Comparison of ENCODE assay signal across 8 cellular contexts in the genomic region with DNA sequence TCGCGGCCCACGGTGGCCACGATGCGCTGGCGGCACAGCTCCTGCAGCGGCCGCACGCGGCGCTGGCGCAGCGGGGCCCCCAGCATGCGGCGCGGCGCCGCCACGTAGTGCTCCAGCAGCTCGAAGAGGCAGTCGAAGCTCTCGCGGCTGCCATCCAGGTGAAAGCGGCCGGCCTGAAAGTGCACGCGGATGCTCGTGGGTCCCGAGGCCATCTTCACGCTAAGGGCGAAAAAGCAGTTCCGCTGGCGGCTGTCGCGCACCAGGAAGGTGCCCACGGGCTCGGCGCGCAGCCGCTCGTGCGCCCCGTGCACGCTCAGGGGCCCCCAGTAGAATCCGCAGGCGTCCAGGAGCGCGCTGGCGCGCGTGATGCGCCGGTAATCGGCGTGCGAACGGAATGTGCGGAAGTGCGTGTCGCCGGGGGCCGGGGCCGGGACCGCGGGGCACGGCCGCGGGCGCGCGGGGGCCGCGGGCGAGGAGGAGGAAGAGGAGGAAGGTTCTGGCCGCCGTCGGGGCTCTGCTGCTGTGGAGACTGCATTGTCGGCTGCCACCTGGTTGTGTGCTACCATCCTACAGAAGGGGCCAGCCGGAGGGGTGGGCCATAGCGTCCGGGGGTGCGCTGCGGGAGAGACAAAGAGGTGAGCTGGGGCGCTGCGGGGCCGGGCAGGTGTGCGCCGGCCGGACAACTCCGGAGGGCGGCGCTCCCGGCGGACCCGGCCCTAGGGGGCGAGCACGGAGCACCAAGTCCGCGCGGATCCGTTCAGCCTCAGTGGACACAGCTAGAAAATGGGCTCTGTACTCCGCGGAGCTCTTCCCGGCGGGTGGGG. TPM values are rescaled to one million over a fixed set of nuclear protein-coding genes. Genes with fewer than 3 reads are reported as not detected.
DNase-seq lines count a peak whose midpoint lies in the region; ATAC-seq and TF ChIP-seq lines count a peak whose summit lies in the region.

No MANE protein-coding gene starts in this region.

- H3K27me3 ChIP-seq in breast epithelium = no peaks in the 10 kb centered on the region
- H3K27me3 ChIP-seq in layer of hippocampus (ENCODE audit: control insufficient read depth, insufficient read depth, low read length) = no peaks in the 10 kb centered on the region

- no peaks in the 10 kb centered on the region for H3K9me3 ChIP-seq in breast epithelium

- DNase-seq in NOMO-1 (lab: John Stamatoyannopoulos, UW; ENCODE audit: unreplicated experiment in 2 of 2) (peak; percentile 27 to 50), NOMO-1 treated with DMSO at 0.1 percent for 48 hours (lab: John Stamatoyannopoulos, UW; ENCODE audit: unreplicated experiment) (no peak), T-helper 22 cell (ENCODE audit: low read depth) (peak; percentile 43), breast epithelium (ENCODE audit: low spot score in 2 of 2) (peak; percentile 28 to 63), NCI-H446 (lab: John Stamatoyannopoulos, UW) (no peak)
- peak; percentile 41 for DNase-seq in stimulated activated CD8-positive, alpha-beta memory T cell treated with anti-CD3 and anti-CD28 coated beads, Interleukin-12 subunit alpha, Interleukin-12 subunit beta, amount 100 ng/mL, for 4 hours (ENCODE audit: low read depth)

- peaks cover 2 to 8% of the 10 kb centered on the region in 2 donors for H3K4me1 ChIP-seq in breast epithelium

- intact Hi-C loops in breast epithelium (cut with DNase I; ENCODE audit: low total_unique reads) = loop anchor here (5.0 kb wide), 1 partner anchor 283 kb away; no protein-coding TSS in a partner anchor

- peak; percentile 9 for ATAC-seq in HG03432 (IDR thresholded peaks at IDR 0.05; ENCODE audit: unreplicated experiment)

- H3K27ac ChIP-seq in breast epithelium = peak overlapping the region; percentile 98 to 99
- peak overlapping the region; percentile 71 for H3K27ac ChIP-seq in layer of hippocampus (ENCODE audit: low read depth, low read length)

- no peaks in the 10 kb centered on the region for H3K36me3 ChIP-seq in breast epithelium

- TF ChIP-seq CTCF in breast epithelium (IDR thresholded peaks at IDR 0.05) = no peak

- TF ChIP-seq POLR2A in breast epithelium (IDR thresholded peaks at IDR 0.05) = no peak

- peak overlapping the region; percentile 68 to 94 (median 84) for H3K4me3 ChIP-seq in breast epithelium

RNA-seq across cellular contexts. Expression of a gene that starts 0.9 kb away (rescaled TPM):
- total RNA-seq in breast epithelium = 1 to 10 TPM; 4.1 to 9.0 (median 5.6) TPM

RNA-seq across cellular contexts. Expression of a gene that starts 14.0 kb away (rescaled TPM):
- not detected for total RNA-seq in breast epithelium

RNA-seq across cellular contexts. Expression of a gene that starts 18.3 kb away (rescaled TPM):
- total RNA-seq in breast epithelium = not detected

RNA-seq across cellular contexts. Expression of a gene that starts 21.2 kb away (rescaled TPM):
- not detected for total RNA-seq in breast epithelium

RNA-seq across cellular contexts. Expression of a gene that starts 26.0 kb away (rescaled TPM):
- not detected for total RNA-seq in breast epithelium

Comparison
In these comparisons a context has a peak if more than half of its experiments do, and no peak if none do; other contexts are left out.
1. DNase-seq: peak in NOMO-1 (2 of 2), T-helper 22 cell (single experiment), breast epithelium (2 of 2) and stimulated activated CD8-positive, alpha-beta memory T cell treated with anti-CD3 and anti-CD28 coated beads, Interleukin-12 subunit alpha, Interleukin-12 subunit beta, amount 100 ng/mL, for 4 hours (single experiment); none in NOMO-1 treated with DMSO at 0.1 percent for 48 hours (single experiment) and NCI-H446 (0 of 2).